In genomic region chr5:15577132-15577531, GRCh38 we compare ENCODE assay signal across 34 cellular contexts.
A peak's percentile ranks its signal among the peaks of the same experiment; 100 is the strongest.
DNase-seq lines count a peak whose midpoint lies in the region; ATAC-seq, FAIRE-seq and TF ChIP-seq lines count a peak whose summit lies in the region.
"Had no signal": no experiment of that assay in that cellular context is flagged by ENCODE, and none has a peak within 500 bp of the region (broad histone marks: within the 10 kb centered on the region; RNA-seq: fewer than 3 reads in every experiment).

No MANE protein-coding gene starts in this region.

- ATAC-seq in right cardiac atrium: peak; percentile 68 to 75
- ATAC-seq: lower lobe of right lung, mucosa of descending colon, pancreas had no signal

- peaks cover 4% of the 10 kb centered on the region for H4K20me1 ChIP-seq in endothelial cell of umbilical vein (replicated peaks; ENCODE audit: control insufficient read depth, extremely low read depth, insufficient read depth, low read length)

- peak; percentile 40 for FAIRE-seq in endothelial cell of umbilical vein (lab: Jason Lieb, UNC)
- FAIRE-seq: GM18507, GM19239, H54, islet of Langerhans, pancreas had no signal

- H3K27me3 ChIP-seq in endothelial cell of umbilical vein (ENCODE audit: control insufficient read depth in 2 of 2, insufficient read depth in 2 of 2, low read length in 2 of 2) (no peaks in the 10 kb centered on the region), right cardiac atrium (ENCODE audit: control insufficient read depth, insufficient read depth) (no peaks in the 10 kb centered on the region)
- H3K27me3 ChIP-seq: ascending aorta, colonic mucosa, pancreas, Peyer's patch, SJSA1, stomach, thyroid gland, vagina had no signal

- no peak overlapping the region for H3K4me3 ChIP-seq in endothelial cell of umbilical vein (replicated peaks in 1 of 3; ENCODE audit: insufficient read depth in 1 of 3, low read depth in 1 of 3, low read length in 3 of 3)
- peak overlapping the region; percentile 32 for H3K4me3 ChIP-seq in right cardiac atrium (ENCODE audit: low read length)
- H3K4me3 ChIP-seq: ascending aorta, colonic mucosa, lower lobe of right lung, mucosa of descending colon, pancreas, Peyer's patch, SJSA1, stomach, thyroid gland, vagina had no signal

- dilution Hi-C loops in endothelial cell of umbilical vein (cut with MboI; ENCODE audit: extremely low pct_ligation_motif_present, low sequenced_read_pairs): no loop called here

- BruUV-seq in endothelial cell of umbilical vein (replicated peaks; lab: Mats Ljungman, UMichigan): no TSS peak

- intact Hi-C loops in endothelial cell of umbilical vein (cut with micrococcal nuclease): loop anchor here (10.0 kb wide), 1 partner anchor 418 kb away; no protein-coding TSS in a partner anchor
- intact Hi-C loops in right cardiac atrium (cut with DNase I): no loop called here

- TF ChIP-seq POLR2A in endothelial cell of umbilical vein (IDR thresholded peaks at IDR 0.05; ENCODE audit: low read depth, low read length): no peak

- H3K4me1 ChIP-seq in endothelial cell of umbilical vein (ENCODE audit: control insufficient read depth, extremely low read depth, insufficient read depth, low read length): peaks cover 22% of the 10 kb centered on the region
- H3K4me1 ChIP-seq in right cardiac atrium (ENCODE audit: control insufficient read depth, insufficient read depth, low read length): peaks cover 8% of the 10 kb centered on the region
- H3K4me1 ChIP-seq: colonic mucosa, lower lobe of right lung, pancreas, thyroid gland had no signal

- no peak overlapping the region for H3K4me2 ChIP-seq in endothelial cell of umbilical vein (ENCODE audit: insufficient read depth, low read length)

- H3K9ac ChIP-seq in endothelial cell of umbilical vein (replicated peaks; ENCODE audit: extremely low read depth, insufficient read depth, low read length): no peak overlapping the region

- H3K79me2 ChIP-seq in endothelial cell of umbilical vein (ENCODE audit: control insufficient read depth, insufficient read depth, low read length): peaks cover 14% of the 10 kb centered on the region

- no peaks in the 10 kb centered on the region for H3K9me1 ChIP-seq in endothelial cell of umbilical vein (replicated peaks; ENCODE audit: control insufficient read depth, extremely low read depth, insufficient read depth, low read length)

- peak; percentile 77 for DNase-seq in OCI-M1 (lab: John Stamatoyannopoulos, UW)
- peak; percentile 46 for DNase-seq in endothelial cell of umbilical vein (ENCODE audit: low read depth, low spot score)
- no peak for DNase-seq in right cardiac atrium
- peak; percentile 85 for DNase-seq in retina
- no peak for DNase-seq in stimulated activated naive CD4-positive, alpha-beta T cell treated with Interleukin-2 at 50 U/mL for 16 hours (lab: John Stamatoyannopoulos, UW)
- DNase-seq in SIG-M5 treated with dmso at 0.1 percent for 504 hours (lab: John Stamatoyannopoulos, UW; ENCODE audit: unreplicated experiment): no peak
- DNase-seq in DMS79 treated with DMSO at 0.1 percent for 48 hours (lab: John Stamatoyannopoulos, UW): no peak
- DNase-seq: activated B cell treated with CpG ODN at 0.5 μM for 24 hours; activated CD4-positive, alpha-beta T cell treated with anti-CD3 and anti-CD28 coated beads, Interleukin-2, amount 50 U/mL, for 1 hour; activated effector memory CD4-positive, alpha-beta T cell treated with anti-CD3 and anti-CD28 coated beads, Interleukin-2, amount 50 U/mL, for 16 hours; activated naive CD8-positive, alpha-beta T cell treated with anti-CD3 and anti-CD28 coated beads for 36 hours; activated T-cell treated with anti-CD3 and anti-CD28 coated beads, Interleukin-2, amount 50 U/mL, for 1 hour; CD8-positive, alpha-beta memory T cell; colonic mucosa; DMS 273 treated with DMSO at 0.1 percent for 48 hours; effector memory CD4-positive, alpha-beta T cell; EL; lower lobe of right lung; MM.1S; mucosa of descending colon; NCI-H2029 treated with DMSO at 0.1 percent for 48 hours; NCI-H524 treated with DMSO at 0.1 percent for 48 hours; pancreas; Peyer's patch; stimulated activated CD8-positive, alpha-beta memory T cell treated with anti-CD3 and anti-CD28 coated beads, Interleukin-4, amount 100 ng/mL, for 48 hours; stomach; thyroid gland had no signal

- H3K9me3 ChIP-seq in endothelial cell of umbilical vein (replicated peaks; ENCODE audit: control insufficient read depth, insufficient read depth, low read length) (no peaks in the 10 kb centered on the region), right cardiac atrium (ENCODE audit: control insufficient read depth, low read length) (no peaks in the 10 kb centered on the region)
- H3K9me3 ChIP-seq: ascending aorta, colonic mucosa, lower lobe of right lung, mucosa of descending colon, pancreas, Peyer's patch, SJSA1, stomach, thyroid gland, vagina had no signal

- CTCF ChIA-PET in endothelial cell of umbilical vein (lab: Charles Lee): interaction anchor here (1.0 to 1.5 kb wide), 3 partner anchors 18 to 248 kb away, joined by 3 to 6 read pairs (median 3); partner anchors contain the start of gene FBXL7

- no peaks in the 10 kb centered on the region for H3K36me3 ChIP-seq in endothelial cell of umbilical vein (ENCODE audit: control insufficient read depth in 2 of 2, extremely low read depth in 1 of 2, insufficient read depth in 2 of 2, low read length in 2 of 2)
- H3K36me3 ChIP-seq: ascending aorta, colonic mucosa, lower lobe of right lung, pancreas, Peyer's patch, stomach, thyroid gland, vagina had no signal

- no peak for TF ChIP-seq CTCF in endothelial cell of umbilical vein (IDR thresholded peaks at IDR 0.05; ENCODE audit: extremely low read depth in 1 of 2, insufficient read depth in 1 of 2, low read depth in 1 of 2, low read length in 2 of 2)

- POLR2A ChIA-PET in endothelial cell of umbilical vein (lab: Charles Lee): no interaction called here

- 45% methylated on average over 10 of the region's 10 CpGs for WGBS in right cardiac atrium

- no peak overlapping the region for H2AFZ ChIP-seq in endothelial cell of umbilical vein (ENCODE audit: low read depth, low read length)

- no peak overlapping the region for H3K27ac ChIP-seq in endothelial cell of umbilical vein (ENCODE audit: insufficient read depth, low read depth, low read length)
- peak overlapping the region; percentile 64 for H3K27ac ChIP-seq in right cardiac atrium (ENCODE audit: low read length)
- H3K27ac ChIP-seq: ascending aorta, colonic mucosa, lower lobe of right lung, pancreas, Peyer's patch, SJSA1, stomach, thyroid gland, vagina had no signal

TF ChIP-seq in endothelial cell of umbilical vein, 7 proteins besides CTCF, POLR2A, EP300 and RAD21:
- TF ChIP-seq MYC (IDR thresholded peaks at IDR 0.05; ENCODE audit: low read depth, low read length) (no peak), EZH2 (IDR thresholded peaks at IDR 0.05; ENCODE audit: borderline replicate concordance, low read depth, low read length, severe bottlenecking) (no peak), JUN (IDR thresholded peaks at IDR 0.05; ENCODE audit: borderline replicate concordance, insufficient read depth, insufficient read length, low read depth) (no peak), GATA2 (IDR thresholded peaks at IDR 0.05; ENCODE audit: insufficient read depth, insufficient read length, low read depth, low read length) (no peak), MAX (IDR thresholded peaks at IDR 0.05; ENCODE audit: insufficient read depth, insufficient read length) (no peak), FOS (IDR thresholded peaks at IDR 0.05; ENCODE audit: borderline replicate concordance, insufficient read depth, low read length) (no peak), POLR2AphosphoS5 (IDR thresholded peaks at IDR 0.05; ENCODE audit: insufficient read depth, low read depth, low read length) (no peak)

Comparison
In these comparisons a context has a peak if more than half of its experiments do, and no peak if none do; other contexts are left out.
1. DNase-seq: peak in OCI-M1 (single experiment), endothelial cell of umbilical vein (single experiment) and retina (single experiment); none in right cardiac atrium (0 of 3), stimulated activated naive CD4-positive, alpha-beta T cell treated with Interleukin-2 at 50 U/mL for 16 hours (single experiment), SIG-M5 treated with dmso at 0.1 percent for 504 hours (single experiment) and DMS79 treated with DMSO at 0.1 percent for 48 hours (single experiment).